Comparison of ENCODE assay signal across 15 cellular contexts in genomic region chr10:27713906-27714305, GRCh38. TPM values are rescaled to one million over a fixed set of nuclear protein-coding genes. Genes with fewer than 3 reads are reported as not detected.
DNase-seq lines count a peak whose midpoint lies in the region; TF ChIP-seq lines count a peak whose summit lies in the region.
"Had no signal": no experiment of that assay in that cellular context is flagged by ENCODE, and none has a peak within 500 bp of the region (broad histone marks: within the 10 kb centered on the region; RNA-seq: fewer than 3 reads in every experiment).

No MANE protein-coding gene starts in this region.

- H3K27me3 ChIP-seq in adrenal gland: no peaks in the 10 kb centered on the region
- H3K27me3 ChIP-seq: pancreas had no signal

- TF ChIP-seq CTCF in adrenal gland (IDR thresholded peaks at IDR 0.05): no peak

- intact Hi-C loops in adrenal gland (cut with DNase I): no loop called here

- peak overlapping the region in 1 of 4 donors; percentile 47 for H3K4me3 ChIP-seq in adrenal gland
- H3K4me3 ChIP-seq: breast epithelium, pancreas had no signal

- peak overlapping the region in 1 of 5 donors; percentile 4 for H3K27ac ChIP-seq in adrenal gland
- H3K27ac ChIP-seq: breast epithelium, pancreas had no signal

- TF ChIP-seq POLR2A in adrenal gland (IDR thresholded peaks at IDR 0.05): peak in 1 of 2 donors; percentile 72

- H3K9me3 ChIP-seq in adrenal gland (replicated peaks in 1 of 3): no peaks in the 10 kb centered on the region
- H3K9me3 ChIP-seq: breast epithelium, pancreas had no signal

- no peaks in the 10 kb centered on the region for H3K4me1 ChIP-seq in adrenal gland (replicated peaks in 1 of 2)
- H3K4me1 ChIP-seq: breast epithelium, pancreas had no signal

- 28 to 39% (median 38%) methylated on average over 3 of the region's 3 CpGs for WGBS in adrenal gland, 4 donors

- H3K36me3 ChIP-seq in adrenal gland (replicated peaks in 1 of 2): no peaks in the 10 kb centered on the region
- H3K36me3 ChIP-seq: breast epithelium, pancreas had no signal

- DNase-seq in AG08396 (ENCODE audit: low spot score) (peak; percentile 41), H4 (ENCODE audit: low spot score) (peak; percentile 44), adrenal gland (peak; percentile 36 to 61 (median 47)), myocyte (ENCODE audit: low read depth) (peak; percentile 82), COLO668 (lab: John Stamatoyannopoulos, UW; ENCODE audit: unreplicated experiment) (no peak), NCI-H510A treated with DMSO at 0.1 percent for 48 hours (lab: John Stamatoyannopoulos, UW) (no peak), NCI-H1092 treated with DMSO at 0.1 percent for 48 hours (lab: John Stamatoyannopoulos, UW) (no peak)
- no peak for DNase-seq in stimulated activated naive CD4-positive, alpha-beta T cell (lab: John Stamatoyannopoulos, UW)
- DNase-seq: activated CD4-positive, alpha-beta T cell treated with anti-CD3 and anti-CD28 coated beads, Interleukin-2, amount 50 U/mL, for 48 hours; GF-D8; NCI-H446 treated with DMSO at 0.1 percent for 48 hours; pancreas; stimulated activated CD4-positive, alpha-beta T cell treated with anti-CD3 and anti-CD28 coated beads, Interleukin-1b, Interleukin-23, amount 100 ng/mL, for 48 hours had no signal

RNA-seq across cellular contexts. Expression of gene MKX, which starts 31.7 kb away (rescaled TPM):
- total RNA-seq in H4 (2014; rRNA removed; shearing (Covaris generic)): not detected in 2 replicates
- total RNA-seq in adrenal gland (1 to 10 TPM in 7 of 8 donors, under 1 TPM in 1; 0.88 to 5.4 (median 2.9) TPM), myocyte (0.35 and 0.83 TPM in 2 replicates)
- under 1 TPM; 0.49 to 0.72 (median 0.64) TPM for polyA plus RNA-seq in adrenal gland
- polyA plus RNA-seq in myocyte (2012): 6.4 TPM
- total RNA-seq: endothelial cell of umbilical vein had no signal
- polyA plus RNA-seq: endothelial cell of umbilical vein had no signal

Comparison
In these comparisons a context has a peak if more than half of its experiments do, and no peak if none do; other contexts are left out.
1. DNase-seq: peak in AG08396 (single experiment), H4 (single experiment), adrenal gland (7 of 7) and myocyte (single experiment); none in COLO668 (single experiment), NCI-H510A treated with DMSO at 0.1 percent for 48 hours (single experiment), stimulated activated naive CD4-positive, alpha-beta T cell (0 of 6) and NCI-H1092 treated with DMSO at 0.1 percent for 48 hours (single experiment).